ENCODE assay signal across 8 cellular contexts in genomic region chr4:931960-932712, GRCh38. TPM values are rescaled to one million over a fixed set of nuclear protein-coding genes. Genes with fewer than 3 reads are reported as not detected.
DNase-seq lines count a peak whose midpoint lies in the region; ATAC-seq and TF ChIP-seq lines count a peak whose summit lies in the region.

GAK (minus strand) TSS chr4:932316; CDS start chr4:932187, 129 bp downstream.
A gene with protein sequence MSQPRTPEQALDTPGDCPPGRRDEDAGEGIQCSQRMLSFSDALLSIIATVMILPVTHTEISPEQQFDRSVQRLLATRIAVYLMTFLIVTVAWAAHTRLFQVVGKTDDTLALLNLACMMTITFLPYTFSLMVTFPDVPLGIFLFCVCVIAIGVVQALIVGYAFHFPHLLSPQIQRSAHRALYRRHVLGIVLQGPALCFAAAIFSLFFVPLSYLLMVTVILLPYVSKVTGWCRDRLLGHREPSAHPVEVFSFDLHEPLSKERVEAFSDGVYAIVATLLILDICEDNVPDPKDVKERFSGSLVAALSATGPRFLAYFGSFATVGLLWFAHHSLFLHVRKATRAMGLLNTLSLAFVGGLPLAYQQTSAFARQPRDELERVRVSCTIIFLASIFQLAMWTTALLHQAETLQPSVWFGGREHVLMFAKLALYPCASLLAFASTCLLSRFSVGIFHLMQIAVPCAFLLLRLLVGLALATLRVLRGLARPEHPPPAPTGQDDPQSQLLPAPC (plus strand): TSS chr4:932460. CDS start chr4:947740, 15,280 bp downstream.

- intact Hi-C loops in vagina (cut with DNase I), result no loop called here

- ATAC-seq in GM18511 (IDR thresholded peaks at IDR 0.05; ENCODE audit: unreplicated experiment) (peak; percentile 86), HG03025 (IDR thresholded peaks at IDR 0.05; ENCODE audit: low FRiP score, unreplicated experiment) (peak; percentile 84)

- in situ Hi-C loops in astrocyte of the cerebellum (cut with HindIII; ENCODE audit: low sequenced_read_pairs), result loop anchor here (5.0 kb wide), 2 partner anchors 40 to 85 kb away; partner anchors contain the start of gene DGKQ

- TF ChIP-seq CTCF in astrocyte of the cerebellum (IDR thresholded peaks at IDR 0.05; ENCODE audit: low read depth, low read length, missing control alignments), result peak; percentile 10
- TF ChIP-seq CTCF in vagina (IDR thresholded peaks at IDR 0.05), result no peak

- no peaks in the 10 kb centered on the region for H3K9me3 ChIP-seq in vagina

- H3K4me1 ChIP-seq in rectal smooth muscle tissue (ENCODE audit: control insufficient read depth, insufficient read depth, low read length) (peaks cover 8% of the 10 kb centered on the region), vagina (peaks cover 46% of the 10 kb centered on the region)

- no peaks in the 10 kb centered on the region for H3K36me3 ChIP-seq in rectal smooth muscle tissue (ENCODE audit: control insufficient read depth, insufficient read depth, low read length)
- H3K36me3 ChIP-seq in vagina, result no peaks in the 10 kb centered on the region

- H3K27ac ChIP-seq in rectal smooth muscle tissue (ENCODE audit: low read depth, low read length), result peak within 1 kb of the TSS; percentile 76
- peak within 1 kb of the TSS; percentile 85 for H3K27ac ChIP-seq in vagina

- peak; percentile 56 for DNase-seq in NCI-H2029 treated with DMSO at 0.1 percent for 48 hours (lab: John Stamatoyannopoulos, UW)
- peak; percentile 93 for DNase-seq in T-helper 9 cell
- peak; percentile 83 for DNase-seq in astrocyte of the cerebellum (ENCODE audit: low read depth)
- DNase-seq in hepatic stellate cell (ENCODE audit: low spot score), result peak; percentile 100
- peak; percentile 94 to 97 for DNase-seq in vagina (ENCODE audit: extremely low spot score in 2 of 2)

- H3K4me3 ChIP-seq in astrocyte of the cerebellum (ENCODE audit: low read depth, low read length) (peak within 1 kb of the TSS; percentile 99), rectal smooth muscle tissue (ENCODE audit: low read length) (peak within 1 kb of the TSS; percentile 99), vagina (peak within 1 kb of the TSS; percentile 84 to 93)

- peak within 1 kb of the TSS; percentile 72 for H3K9ac ChIP-seq in rectal smooth muscle tissue (ENCODE audit: low read length)

- H3K27me3 ChIP-seq in rectal smooth muscle tissue (ENCODE audit: control insufficient read depth, insufficient read depth, low read length) (no peaks in the 10 kb centered on the region), vagina (no peaks in the 10 kb centered on the region)

- peak in 1 of 2 donors; percentile 3 for TF ChIP-seq POLR2A in vagina (IDR thresholded peaks at IDR 0.05)

RNA-seq across cellular contexts. Expression of gene GAK, which starts in this region (rescaled TPM):
- total RNA-seq in vagina, result 89.1 TPM

RNA-seq across cellular contexts. Expression of the second gene that starts in this region (rescaled TPM):
- total RNA-seq in vagina, result 56.5 TPM

Comparison
In these comparisons a context has a peak if more than half of its experiments do, and no peak if none do; other contexts are left out.
1. Peak in every context shown above with its lines: DNase-seq, ATAC-seq, H3K4me3 ChIP-seq and H3K27ac ChIP-seq.